ENCODE assay signal across 20 cellular contexts in the genomic region with DNA sequence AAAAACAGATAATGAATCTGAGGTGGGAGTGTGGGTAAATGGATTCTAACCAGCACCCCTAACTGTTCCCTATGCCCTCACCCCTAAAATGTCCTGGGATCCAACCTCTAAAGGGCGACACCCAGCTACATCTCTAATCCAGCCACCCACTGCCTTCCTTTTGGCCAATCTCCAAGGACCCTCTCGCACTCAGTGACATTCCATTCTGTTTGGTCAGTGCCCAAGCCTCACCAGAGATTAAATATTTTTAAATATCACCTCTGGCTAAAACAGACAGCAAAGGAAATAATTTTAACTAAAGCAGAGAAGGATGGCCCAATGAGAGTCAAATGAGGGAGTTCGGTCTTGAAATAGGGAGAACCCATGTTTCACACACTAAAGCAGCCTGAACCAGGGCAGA. TPM values are rescaled to one million over a fixed set of nuclear protein-coding genes. Genes with fewer than 3 reads are reported as not detected.
DNase-seq lines count a peak whose midpoint lies in the region; ATAC-seq, FAIRE-seq and TF ChIP-seq lines count a peak whose summit lies in the region.
"Had no signal": no experiment of that assay in that cellular context is flagged by ENCODE, and none has a peak within 500 bp of the region (broad histone marks: within the 10 kb centered on the region; RNA-seq: fewer than 3 reads in every experiment).

No MANE protein-coding gene starts in this region.

- H2AFZ ChIP-seq in HCT116 (ENCODE audit: low read depth, low read length, poor library complexity, severe bottlenecking): peak overlapping the region; percentile 56
- H2AFZ ChIP-seq: GM23338 had no signal

- TF ChIP-seq CTCF in HCT116 (IDR thresholded peaks at IDR 0.05 in 2 of 3, conservative IDR thresholded peaks at IDR 0.05 in 1 of 3; ENCODE audit: borderline replicate concordance in 1 of 3, insufficient read depth in 1 of 3, low read depth in 2 of 3, low read length in 2 of 3) (no peak), Peyer's patch (IDR thresholded peaks at IDR 0.05) (no peak)

- POLR2A ChIA-PET in HCT116 (lab: Charles Lee): interaction anchor here (0.7 kb wide), 1 partner anchor 339 kb away, joined by 3 read pairs; no protein-coding TSS in a partner anchor

- no peak for TF ChIP-seq RAD21 in HCT116 (IDR thresholded peaks at IDR 0.05; ENCODE audit: low read depth)

- H3K4me3 ChIP-seq in HCT116 (replicated peaks in 1 of 2; ENCODE audit: low read depth in 1 of 2, low read length in 2 of 2) (no peak overlapping the region), SJSA1 (no peak overlapping the region), Peyer's patch (no peak overlapping the region)
- H3K4me3 ChIP-seq: GM23338, SJCRH30 had no signal

- ATAC-seq in HCT116: no peak
- ATAC-seq: PC-3 had no signal

- no peaks in the 10 kb centered on the region for H3K79me2 ChIP-seq in HCT116 (ENCODE audit: insufficient read depth, low read length)

- H3K9me2 ChIP-seq in HCT116 (ENCODE audit: insufficient read depth): no peaks in the 10 kb centered on the region

- CTCF ChIA-PET in HCT116 (lab: Charles Lee): interaction anchor here (0.8 to 1.4 kb wide), 2 partner anchors 164 to 318 kb away, joined by 3 to 4 read pairs; no protein-coding TSS in a partner anchor

- peaks cover under 1% of the 10 kb centered on the region for H3K27me3 ChIP-seq in HCT116 (ENCODE audit: insufficient read depth, low read length)
- no peaks in the 10 kb centered on the region for H3K27me3 ChIP-seq in SJSA1 (replicated peaks)
- no peaks in the 10 kb centered on the region for H3K27me3 ChIP-seq in Peyer's patch
- H3K27me3 ChIP-seq: SJCRH30 had no signal

- TF ChIP-seq POLR2A in HCT116 (IDR thresholded peaks at IDR 0.05; ENCODE audit: borderline replicate concordance, extremely low read depth, insufficient read depth, insufficient read length) (no peak), Peyer's patch (IDR thresholded peaks at IDR 0.05) (no peak)

- no TSS peak for BruUV-seq in HCT116 (replicated peaks; lab: Mats Ljungman, UMichigan)

- FAIRE-seq in urothelium cell line (lab: Jason Lieb, UNC): no peak
- FAIRE-seq: D721Med had no signal

- peaks cover 23 to 39% of the 10 kb centered on the region in 2 experiments for H3K4me1 ChIP-seq in HCT116 (ENCODE audit: control insufficient read depth in 1 of 2, insufficient read depth in 2 of 2, low read length in 2 of 2)
- peaks cover 39% of the 10 kb centered on the region for H3K4me1 ChIP-seq in SJSA1 (replicated peaks)
- no peaks in the 10 kb centered on the region for H3K4me1 ChIP-seq in Peyer's patch

- H3K9ac ChIP-seq in HCT116 (ENCODE audit: low read length): no peak overlapping the region

- H3K4me2 ChIP-seq in HCT116 (ENCODE audit: low read length): peak overlapping the region; percentile 75
- H3K4me2 ChIP-seq: GM23338 had no signal

- intact Hi-C loops in HCT116 (cut with micrococcal nuclease): no loop called here

- H3K9me3 ChIP-seq in HCT116 (ENCODE audit: control insufficient read depth in 1 of 2, insufficient read depth in 1 of 2, low read depth in 1 of 2, low read length in 2 of 2) (no peaks in the 10 kb centered on the region), SJSA1 (replicated peaks) (no peaks in the 10 kb centered on the region), Peyer's patch (no peaks in the 10 kb centered on the region)
- H3K9me3 ChIP-seq: SJCRH30 had no signal

- RAD21 ChIA-PET in HCT116 (lab: Charles Lee; ENCODE audit: low non-redundant PET in 1 of 2, low total read pairs in 2 of 2, uncharacterized antibody in 2 of 2, unreplicated experiment in 2 of 2): no interaction called here

- no peaks in the 10 kb centered on the region for H4K20me1 ChIP-seq in HCT116 (ENCODE audit: insufficient read depth)

- no peaks in the 10 kb centered on the region for H3K36me3 ChIP-seq in HCT116 (ENCODE audit: control insufficient read depth in 1 of 2, insufficient read depth in 2 of 2, low read length in 2 of 2)
- H3K36me3 ChIP-seq in SJSA1: no peaks in the 10 kb centered on the region
- no peaks in the 10 kb centered on the region for H3K36me3 ChIP-seq in Peyer's patch
- H3K36me3 ChIP-seq: SJCRH30 had no signal

- H3K27ac ChIP-seq in HCT116 (ENCODE audit: low read depth, low read length) (no peak overlapping the region), SJSA1 (peak overlapping the region; percentile 64), Peyer's patch (no peak overlapping the region)
- H3K27ac ChIP-seq: C4-2B, SJCRH30 had no signal

- DNase-seq in HCT116 (ENCODE audit: low read depth, low spot score) (no peak), SJSA1 (ENCODE audit: low read depth in 1 of 2, low spot score in 2 of 2) (peak; percentile 47 to 56), glomerular visceral epithelial cell (ENCODE audit: extremely low spot score) (peak; percentile 39), urothelium cell line (ENCODE audit: low spot score) (peak; percentile 14), OCI-M2 (lab: John Stamatoyannopoulos, UW; ENCODE audit: unreplicated experiment) (no peak), Peyer's patch (no peak), NCI-H510A treated with DMSO at 0.1 percent for 48 hours (lab: John Stamatoyannopoulos, UW) (no peak)
- DNase-seq: AML-193, DMS79, GDM1, KBM-7, NCI-H1417, NCI-H187 treated with DMSO at 0.1 percent for 48 hours, NCI-H2227 treated with DMSO at 0.1 percent for 48 hours, NCI-H524, PC-3 had no signal

TF ChIP-seq in HCT116, 20 proteins besides CTCF, POLR2A, EP300 and RAD21:
- TF ChIP-seq YY1 (IDR thresholded peaks at IDR 0.05; ENCODE audit: extremely low read depth, insufficient replicate concordance, low read depth, low read length): no peak
- TF ChIP-seq CBX3 (IDR thresholded peaks at IDR 0.05; ENCODE audit: low read depth): no peak
- TF ChIP-seq, protein P1, sequence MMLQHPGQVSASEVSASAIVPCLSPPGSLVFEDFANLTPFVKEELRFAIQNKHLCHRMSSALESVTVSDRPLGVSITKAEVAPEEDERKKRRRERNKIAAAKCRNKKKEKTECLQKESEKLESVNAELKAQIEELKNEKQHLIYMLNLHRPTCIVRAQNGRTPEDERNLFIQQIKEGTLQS (IDR thresholded peaks at IDR 0.05): no peak
- TF ChIP-seq EGR1 (IDR thresholded peaks at IDR 0.05; ENCODE audit: low read depth): no peak
- TF ChIP-seq JUND (IDR thresholded peaks at IDR 0.05): no peak
- no peak for TF ChIP-seq SP1 (IDR thresholded peaks at IDR 0.05; ENCODE audit: low read depth)
- TF ChIP-seq, protein P2, sequence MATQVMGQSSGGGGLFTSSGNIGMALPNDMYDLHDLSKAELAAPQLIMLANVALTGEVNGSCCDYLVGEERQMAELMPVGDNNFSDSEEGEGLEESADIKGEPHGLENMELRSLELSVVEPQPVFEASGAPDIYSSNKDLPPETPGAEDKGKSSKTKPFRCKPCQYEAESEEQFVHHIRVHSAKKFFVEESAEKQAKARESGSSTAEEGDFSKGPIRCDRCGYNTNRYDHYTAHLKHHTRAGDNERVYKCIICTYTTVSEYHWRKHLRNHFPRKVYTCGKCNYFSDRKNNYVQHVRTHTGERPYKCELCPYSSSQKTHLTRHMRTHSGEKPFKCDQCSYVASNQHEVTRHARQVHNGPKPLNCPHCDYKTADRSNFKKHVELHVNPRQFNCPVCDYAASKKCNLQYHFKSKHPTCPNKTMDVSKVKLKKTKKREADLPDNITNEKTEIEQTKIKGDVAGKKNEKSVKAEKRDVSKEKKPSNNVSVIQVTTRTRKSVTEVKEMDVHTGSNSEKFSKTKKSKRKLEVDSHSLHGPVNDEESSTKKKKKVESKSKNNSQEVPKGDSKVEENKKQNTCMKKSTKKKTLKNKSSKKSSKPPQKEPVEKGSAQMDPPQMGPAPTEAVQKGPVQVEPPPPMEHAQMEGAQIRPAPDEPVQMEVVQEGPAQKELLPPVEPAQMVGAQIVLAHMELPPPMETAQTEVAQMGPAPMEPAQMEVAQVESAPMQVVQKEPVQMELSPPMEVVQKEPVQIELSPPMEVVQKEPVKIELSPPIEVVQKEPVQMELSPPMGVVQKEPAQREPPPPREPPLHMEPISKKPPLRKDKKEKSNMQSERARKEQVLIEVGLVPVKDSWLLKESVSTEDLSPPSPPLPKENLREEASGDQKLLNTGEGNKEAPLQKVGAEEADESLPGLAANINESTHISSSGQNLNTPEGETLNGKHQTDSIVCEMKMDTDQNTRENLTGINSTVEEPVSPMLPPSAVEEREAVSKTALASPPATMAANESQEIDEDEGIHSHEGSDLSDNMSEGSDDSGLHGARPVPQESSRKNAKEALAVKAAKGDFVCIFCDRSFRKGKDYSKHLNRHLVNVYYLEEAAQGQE (IDR thresholded peaks at IDR 0.05; ENCODE audit: low read depth): no peak
- TF ChIP-seq ZNF274 (IDR thresholded peaks at IDR 0.05; ENCODE audit: low read depth, low read length): no peak
- TF ChIP-seq SIN3A (IDR thresholded peaks at IDR 0.05; ENCODE audit: low read depth): no peak
- no peak for TF ChIP-seq TCF7L2 (IDR thresholded peaks at IDR 0.05; ENCODE audit: borderline replicate concordance, extremely low read depth, insufficient read depth, insufficient read length)

RNA-seq across cellular contexts. Expression of a gene that starts 19.9 kb away (rescaled TPM):
- total RNA-seq in HCT116 (2021; ENCODE audit: unreplicated experiment): not detected
- polyA plus RNA-seq in HCT116 (2012): not detected in 2 replicates
- total RNA-seq in SJSA1 (2014; rRNA removed; shearing (Covaris generic)): not detected in 2 replicates
- total RNA-seq in Peyer's patch: not detected
- total RNA-seq: PC-3, SJCRH30 had no signal
- polyA plus RNA-seq: GM23338 had no signal

Comparison
In these comparisons a context has a peak if more than half of its experiments do, and no peak if none do; other contexts are left out.
1. DNase-seq: peak in SJSA1 (2 of 2), glomerular visceral epithelial cell (single experiment) and urothelium cell line (single experiment); none in HCT116 (single experiment), OCI-M2 (single experiment), Peyer's patch (0 of 3) and NCI-H510A treated with DMSO at 0.1 percent for 48 hours (single experiment).